ENCODE assay signal across 34 cellular contexts in the genomic region with DNA sequence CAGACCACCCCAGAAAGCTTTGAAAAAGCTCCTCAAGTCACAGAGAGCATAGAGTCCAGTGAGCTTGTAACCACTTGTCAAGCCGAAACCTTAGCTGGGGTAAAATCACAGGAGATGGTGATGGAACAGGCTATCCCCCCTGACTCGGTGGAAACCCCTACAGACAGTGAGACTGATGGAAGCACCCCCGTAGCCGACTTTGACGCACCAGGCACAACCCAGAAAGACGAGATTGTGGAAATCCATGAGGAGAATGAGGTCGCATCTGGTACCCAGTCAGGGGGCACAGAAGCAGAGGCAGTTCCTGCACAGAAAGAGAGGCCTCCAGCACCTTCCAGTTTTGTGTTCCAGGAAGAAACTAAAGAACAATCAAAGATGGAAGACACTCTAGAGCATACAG.
"Had no signal": no experiment of that assay in that cellular context is flagged by ENCODE, and none has a peak within 500 bp of the region (broad histone marks: within the 10 kb centered on the region; RNA-seq: fewer than 3 reads in every experiment).

No MANE protein-coding gene starts in this region.

- H3K4me3 Mint-ChIP-seq: activated B cell treated with CpG ODN at 0.5 μM for 24 hours; activated CD4-positive, alpha-beta memory T cell treated with anti-CD3 and anti-CD28 coated beads for 36 hours; activated CD4-positive, alpha-beta T cell treated with anti-CD3 and anti-CD28 coated beads, Interleukin-2, amount 10 ng/mL, durations not matched to agents 24 days and 14 days; activated CD8-positive, alpha-beta T cell treated with anti-CD3 and anti-CD28 coated beads for 36 hours; activated naive CD4-positive, alpha-beta T cell treated with anti-CD3 and anti-CD28 coated beads for 36 hours; activated naive CD8-positive, alpha-beta T cell treated with anti-CD3 and anti-CD28 coated beads for 36 hours; activated T-cell treated with anti-CD3 and anti-CD28 coated beads, Interleukin-2, amount 50 U/mL, for 4 hours; activated T-cell treated with anti-CD3 and anti-CD28 coated beads, Interleukin-2, amount 50 U/mL, for 72 hours; activated T-helper 1 cell treated with anti-CD3 and anti-CD28 coated beads, Interleukin-12 subunit alpha, Interleukin-12 subunit beta, Interleukin-2, Interleukin-4 antibody, amounts not matched to agents 30 ng/mL and 10 ng/mL and 1 ng/mL, durations not matched to agents 14 hours and 24 hours and 36 hours; activated T-helper 17 cell treated with anti-CD3 and anti-CD28 coated beads, Interleukin-2, amount 50 U/mL, for 72 hours; T-helper 1 cell treated with Interleukin-12 subunit alpha and Interleukin-12 subunit beta and Interleukin-4 antibody, amounts not matched to agents 30 μg/mL and 1 μg/mL, for 36 hours; T-helper 2 cell treated with Interferon-gamma antibody and Interleukin-4, amounts not matched to agents 5 μg/mL and 100 μg/mL, for 36 hours had no signal

- H3K27me3 Mint-ChIP-seq: activated B cell treated with CpG ODN at 0.5 μM for 24 hours; activated CD4-positive, alpha-beta memory T cell treated with anti-CD3 and anti-CD28 coated beads for 36 hours; activated CD8-positive, alpha-beta T cell treated with anti-CD3 and anti-CD28 coated beads for 36 hours; activated naive CD8-positive, alpha-beta T cell treated with anti-CD3 and anti-CD28 coated beads for 36 hours; activated T-helper 17 cell treated with anti-CD3 and anti-CD28 coated beads, Interleukin-2, amount 50 U/mL, for 72 hours had no signal

- H3K4me1 Mint-ChIP-seq: activated B cell treated with CpG ODN at 0.5 μM for 24 hours; activated CD4-positive, alpha-beta T cell treated with anti-CD3 and anti-CD28 coated beads, Interleukin-2, amount 10 ng/mL, durations not matched to agents 24 days and 14 days; activated naive CD8-positive, alpha-beta T cell treated with anti-CD3 and anti-CD28 coated beads for 36 hours; activated T-helper 17 cell treated with anti-CD3 and anti-CD28 coated beads, Interleukin-2, amount 50 U/mL, for 72 hours had no signal

- H3K36me3 ChIP-seq: adrenal gland, breast epithelium had no signal

- H3K27ac ChIP-seq: adrenal gland, body of pancreas, brain microvascular endothelial cell, breast epithelium, VCaP had no signal

- H3K9me3 ChIP-seq: adrenal gland, body of pancreas, breast epithelium had no signal

- H3K27me3 ChIP-seq: adrenal gland, body of pancreas, brain microvascular endothelial cell, breast epithelium had no signal

- H3K4me1 ChIP-seq: adrenal gland, body of pancreas, breast epithelium had no signal

- H3K27ac Mint-ChIP-seq: activated B cell treated with CpG ODN at 0.5 μM for 24 hours; activated CD4-positive, alpha-beta memory T cell treated with anti-CD3 and anti-CD28 coated beads for 36 hours; activated CD4-positive, alpha-beta T cell treated with anti-CD3 and anti-CD28 coated beads, Interleukin-2, amount 10 ng/mL, durations not matched to agents 24 days and 14 days; activated CD8-positive, alpha-beta T cell treated with anti-CD3 and anti-CD28 coated beads for 36 hours; activated naive CD4-positive, alpha-beta T cell treated with anti-CD3 and anti-CD28 coated beads for 36 hours; activated naive CD4-positive, alpha-beta T cell treated with anti-CD3 and anti-CD28 coated beads, Interleukin-2, amount 50 U/mL, for 72 hours; activated naive CD8-positive, alpha-beta T cell treated with anti-CD3 and anti-CD28 coated beads for 36 hours; activated T-cell treated with anti-CD3 and anti-CD28 coated beads, Interleukin-2, amount 50 U/mL, for 72 hours; activated T-helper 1 cell treated with anti-CD3 and anti-CD28 coated beads, Interleukin-12 subunit alpha, Interleukin-12 subunit beta, Interleukin-2, Interleukin-4 antibody, amounts not matched to agents 30 ng/mL and 10 ng/mL and 1 ng/mL, durations not matched to agents 14 hours and 24 hours and 36 hours; activated T-helper 17 cell treated with anti-CD3 and anti-CD28 coated beads, Interleukin-2, amount 50 U/mL, for 72 hours; T-helper 1 cell treated with Interleukin-12 subunit alpha and Interleukin-12 subunit beta and Interleukin-4 antibody, amounts not matched to agents 30 μg/mL and 1 μg/mL, for 36 hours; T-helper 2 cell treated with Interferon-gamma antibody and Interleukin-4, amounts not matched to agents 5 μg/mL and 100 μg/mL, for 36 hours had no signal

- ATAC-seq: activated CD8-positive, alpha-beta T cell treated with anti-CD3 and anti-CD28 coated beads for 36 hours; activated naive CD4-positive, alpha-beta T cell treated with anti-CD3 and anti-CD28 coated beads, Interleukin-2, amount 50 U/mL, for 72 hours; activated T-cell treated with anti-CD3 and anti-CD28 coated beads, Interleukin-2, amount 50 U/mL, for 4 hours; activated T-cell treated with anti-CD3 and anti-CD28 coated beads, Interleukin-2, amount 50 U/mL, for 72 hours; activated T-helper 17 cell treated with anti-CD3 and anti-CD28 coated beads, Interleukin-2, amount 50 U/mL, for 72 hours; body of pancreas had no signal

- H3K36me3 Mint-ChIP-seq: activated CD4-positive, alpha-beta memory T cell treated with anti-CD3 and anti-CD28 coated beads for 36 hours; activated naive CD4-positive, alpha-beta T cell treated with anti-CD3 and anti-CD28 coated beads, Interleukin-2, amount 50 U/mL, for 72 hours; activated naive CD8-positive, alpha-beta T cell treated with anti-CD3 and anti-CD28 coated beads for 36 hours had no signal

- DNase-seq: activated B cell treated with CpG ODN at 0.5 μM for 24 hours; activated CD4-positive, alpha-beta memory T cell treated with anti-CD3 and anti-CD28 coated beads for 36 hours; activated CD4-positive, alpha-beta T cell treated with anti-CD3 and anti-CD28 coated beads for 4 hours; activated CD4-positive, alpha-beta T cell treated with anti-CD3 and anti-CD28 coated beads, Interleukin-2, amount 10 ng/mL, durations not matched to agents 24 days and 14 days; activated CD4-positive, alpha-beta T cell treated with anti-CD3 and anti-CD28 coated beads, Interleukin-2, amount 50 U/mL, for 1 hour; activated CD4-positive, alpha-beta T cell treated with anti-CD3 and anti-CD28 coated beads, Interleukin-2, amount 50 U/mL, for 4 hours; activated CD4-positive, CD25-positive, alpha-beta regulatory T cell treated with anti-CD3 and anti-CD28 coated beads, Interleukin-2, amount 50 U/mL, for 72 hours; activated CD8-positive, alpha-beta memory T cell treated with anti-CD3 and anti-CD28 coated beads, Interleukin-2, amount 50 U/mL, for 4 hours; activated CD8-positive, alpha-beta T cell treated with anti-CD3 and anti-CD28 coated beads for 36 hours; activated effector memory CD4-positive, alpha-beta T cell treated with anti-CD3 and anti-CD28 coated beads, Interleukin-2, amount 50 U/mL, for 16 hours; activated gamma-delta T cell treated with Interleukin-2 at 50 U/mL for 16 hours; activated naive CD4-positive, alpha-beta T cell; activated naive CD4-positive, alpha-beta T cell treated with anti-CD3 and anti-CD28 coated beads for 36 hours; activated naive CD4-positive, alpha-beta T cell treated with anti-CD3 and anti-CD28 coated beads, Interleukin-2, amount 50 U/mL, for 16 hours; activated naive CD8-positive, alpha-beta T cell treated with anti-CD3 and anti-CD28 coated beads for 36 hours; activated T-cell treated with anti-CD3 and anti-CD28 coated beads for 4 hours; activated T-cell treated with anti-CD3 and anti-CD28 coated beads, Interleukin-2, amount 50 U/mL, for 1 hour; activated T-cell treated with anti-CD3 and anti-CD28 coated beads, Interleukin-2, amount 50 U/mL, for 4 hours; activated T-cell treated with anti-CD3 and anti-CD28 coated beads, Interleukin-2, amount 50 U/mL, for 72 hours; adrenal gland; amniotic stem cell; aorta; body of pancreas; brain microvascular endothelial cell; central memory CD4-positive, alpha-beta T cell; T-helper 1 cell; T-helper 9 cell had no signal

- H3K4me3 ChIP-seq: adrenal gland, body of pancreas, breast epithelium had no signal

- H3K9me3 Mint-ChIP-seq: activated B cell treated with CpG ODN at 0.5 μM for 24 hours; activated CD4-positive, alpha-beta memory T cell treated with anti-CD3 and anti-CD28 coated beads for 36 hours; activated CD4-positive, alpha-beta T cell treated with anti-CD3 and anti-CD28 coated beads, Interleukin-2, amount 10 ng/mL, durations not matched to agents 24 days and 14 days; activated CD8-positive, alpha-beta T cell treated with anti-CD3 and anti-CD28 coated beads for 36 hours; activated naive CD4-positive, alpha-beta T cell treated with anti-CD3 and anti-CD28 coated beads for 36 hours; activated naive CD4-positive, alpha-beta T cell treated with anti-CD3 and anti-CD28 coated beads, Interleukin-2, amount 50 U/mL, for 72 hours; activated naive CD8-positive, alpha-beta T cell treated with anti-CD3 and anti-CD28 coated beads for 36 hours; activated T-cell treated with anti-CD3 and anti-CD28 coated beads, Interleukin-2, amount 50 U/mL, for 4 hours; activated T-cell treated with anti-CD3 and anti-CD28 coated beads, Interleukin-2, amount 50 U/mL, for 72 hours; activated T-helper 1 cell treated with anti-CD3 and anti-CD28 coated beads, Interleukin-12 subunit alpha, Interleukin-12 subunit beta, Interleukin-2, Interleukin-4 antibody, amounts not matched to agents 30 ng/mL and 10 ng/mL and 1 ng/mL, durations not matched to agents 14 hours and 24 hours and 36 hours; activated T-helper 17 cell treated with anti-CD3 and anti-CD28 coated beads, Interleukin-2, amount 50 U/mL, for 72 hours; T-helper 1 cell treated with Interleukin-12 subunit alpha and Interleukin-12 subunit beta and Interleukin-4 antibody, amounts not matched to agents 30 μg/mL and 1 μg/mL, for 36 hours; T-helper 2 cell treated with Interferon-gamma antibody and Interleukin-4, amounts not matched to agents 5 μg/mL and 100 μg/mL, for 36 hours had no signal
